18 cellular contexts compared by ENCODE assay signal in the genomic region with DNA sequence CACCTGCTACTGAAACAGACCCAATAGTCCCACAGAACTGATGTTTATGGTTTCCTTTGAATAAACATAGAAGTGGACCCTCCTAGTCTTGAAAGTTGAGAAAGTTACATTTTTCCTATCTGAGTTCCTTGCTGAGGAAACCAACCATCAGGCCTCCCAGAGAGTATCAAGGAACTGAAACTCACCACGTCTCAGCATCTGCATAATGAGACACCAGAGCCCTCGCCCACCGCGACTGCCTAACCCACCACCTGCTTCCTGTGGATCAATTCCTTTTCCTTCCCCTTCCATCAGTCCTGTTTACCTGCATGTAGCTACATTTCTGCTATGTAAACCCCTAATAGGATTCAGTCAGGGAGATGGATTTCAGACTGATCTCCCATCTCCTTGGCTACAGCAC.
DNase-seq lines count a peak whose midpoint lies in the region; ATAC-seq and TF ChIP-seq lines count a peak whose summit lies in the region.
"Had no signal": no experiment of that assay in that cellular context is flagged by ENCODE, and none has a peak within 500 bp of the region (broad histone marks: within the 10 kb centered on the region; RNA-seq: fewer than 3 reads in every experiment).

No MANE protein-coding gene starts in this region.

- 93 to 95% methylated on average over 3 to 4 of the region's 4 CpGs for WGBS in endodermal cell (ENCODE audit: insufficient coverage in 1 of 2, insufficient read length in 1 of 2), 2 experiments

- peak overlapping the region; percentile 35 for H3K4me2 ChIP-seq in BLaER1

- no peak for ATAC-seq in GM18870 (IDR thresholded peaks at IDR 0.05; ENCODE audit: unreplicated experiment)
- ATAC-seq: CD8-positive, alpha-beta T cell had no signal

- no peak for TF ChIP-seq CTCF in endodermal cell (conservative IDR thresholded peaks at IDR 0.05)

- H3K9me3 ChIP-seq in BLaER1 (peaks cover 18% of the 10 kb centered on the region), endodermal cell (ENCODE audit: control insufficient read depth, low read length) (no peaks in the 10 kb centered on the region)

- no peak overlapping the region for H3K27ac Mint-ChIP-seq in endodermal cell
- H3K27ac Mint-ChIP-seq: B cell; CD14-positive monocyte; CD8-positive, alpha-beta T cell; H9 had no signal

- H3K9ac ChIP-seq in BLaER1 = no peak overlapping the region
- H3K9ac ChIP-seq in endodermal cell (ENCODE audit: extremely low read depth, low read length, poor library complexity, severe bottlenecking) = no peak overlapping the region

- H3K27me3 ChIP-seq in BLaER1 (no peaks in the 10 kb centered on the region), endodermal cell (ENCODE audit: control insufficient read depth, insufficient read depth, low read length, poor library complexity, severe bottlenecking) (no peaks in the 10 kb centered on the region)

- no peaks in the 10 kb centered on the region for H4K20me1 ChIP-seq in BLaER1

- H3K9me3 Mint-ChIP-seq in endodermal cell = no peaks in the 10 kb centered on the region

- no peaks in the 10 kb centered on the region for H3K4me1 Mint-ChIP-seq in endodermal cell
- H3K4me1 Mint-ChIP-seq: B cell had no signal

- no peak overlapping the region for H3K4me3 ChIP-seq in BLaER1
- H3K4me3 ChIP-seq in endodermal cell (ENCODE audit: low read length) = no peak overlapping the region

- H3K4me1 ChIP-seq in BLaER1 = peaks cover 25% of the 10 kb centered on the region
- H3K4me1 ChIP-seq in endodermal cell (ENCODE audit: control insufficient read depth, insufficient read depth, low read length) = no peaks in the 10 kb centered on the region

- H3K27me3 Mint-ChIP-seq in endodermal cell (ENCODE audit: insufficient read depth) = peaks cover 3% of the 10 kb centered on the region
- H3K27me3 Mint-ChIP-seq: B cell had no signal

- no peaks in the 10 kb centered on the region for H3K36me3 Mint-ChIP-seq in endodermal cell (ENCODE audit: low read depth)
- H3K36me3 Mint-ChIP-seq: CD14-positive monocyte; CD8-positive, alpha-beta T cell had no signal

- H3K36me3 ChIP-seq in BLaER1 (no peaks in the 10 kb centered on the region), endodermal cell (ENCODE audit: control insufficient read depth, insufficient read depth, low read length) (no peaks in the 10 kb centered on the region)

- H3K27ac ChIP-seq in BLaER1 (no peak overlapping the region), angular gyrus (ENCODE audit: low read depth, low read length) (peak overlapping the region; percentile 82), endodermal cell (ENCODE audit: low read depth, low read length) (no peak overlapping the region)

- H3K4me3 Mint-ChIP-seq in endodermal cell = no peak overlapping the region
- H3K4me3 Mint-ChIP-seq: B cell; CD14-positive monocyte; CD8-positive, alpha-beta T cell; H9 had no signal

- DNase-seq in MV-4-11 (lab: John Stamatoyannopoulos, UW) (peak; percentile 95), endodermal cell (peak; percentile 14), AML-193 (lab: John Stamatoyannopoulos, UW) (no peak), NCI-H146 (lab: John Stamatoyannopoulos, UW) (no peak), mesenteric fat pad (ENCODE audit: low spot score) (no peak)
- DNase-seq: ACHN; CD8-positive, alpha-beta T cell; COR-L47; DMS153; DMS79 treated with DMSO at 0.1 percent for 48 hours; EL; GOT3; H9 had no signal

Comparison
In these comparisons a context has a peak if more than half of its experiments do, and no peak if none do; other contexts are left out.
1. DNase-seq: peak in MV-4-11 (single experiment) and endodermal cell (single experiment); none in AML-193 (0 of 2), NCI-H146 (single experiment) and mesenteric fat pad (single experiment).